ENCODE assay signal across 1 cellular context in the genomic region with DNA sequence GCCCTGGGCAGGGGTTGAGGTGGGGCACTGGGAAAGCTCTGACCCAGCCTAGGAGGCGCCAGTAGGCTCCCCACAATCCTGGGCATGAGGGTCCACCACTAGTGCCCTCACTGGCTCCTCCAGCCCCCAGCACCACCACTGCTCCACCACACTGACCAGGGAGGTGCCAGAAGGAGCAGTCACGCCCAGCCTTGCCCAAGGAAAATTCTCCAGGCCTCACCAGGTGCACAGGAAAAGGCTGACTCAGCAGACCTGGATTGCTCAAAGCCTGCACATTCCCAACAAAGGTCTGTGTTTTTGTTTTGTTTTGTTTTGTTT.
TF ChIP-seq lines count a peak whose summit lies in the region.

No MANE protein-coding gene starts in this region.

TF ChIP-seq in K562, 482 proteins besides CTCF, POLR2A, EP300 and RAD21 (continued from another document):
- no peak for TF ChIP-seq ZNF592 (IDR thresholded peaks at IDR 0.05)
- TF ChIP-seq C11orf30 (IDR thresholded peaks at IDR 0.05; ENCODE audit: low read depth): peak; percentile 84
- peak; percentile 82 for TF ChIP-seq MAFG (tag; conservative IDR thresholded peaks at IDR 0.05)
- no peak for TF ChIP-seq HIVEP1 (CRISPR knock-in tag; IDR thresholded peaks at IDR 0.05)
- TF ChIP-seq, protein P1, sequence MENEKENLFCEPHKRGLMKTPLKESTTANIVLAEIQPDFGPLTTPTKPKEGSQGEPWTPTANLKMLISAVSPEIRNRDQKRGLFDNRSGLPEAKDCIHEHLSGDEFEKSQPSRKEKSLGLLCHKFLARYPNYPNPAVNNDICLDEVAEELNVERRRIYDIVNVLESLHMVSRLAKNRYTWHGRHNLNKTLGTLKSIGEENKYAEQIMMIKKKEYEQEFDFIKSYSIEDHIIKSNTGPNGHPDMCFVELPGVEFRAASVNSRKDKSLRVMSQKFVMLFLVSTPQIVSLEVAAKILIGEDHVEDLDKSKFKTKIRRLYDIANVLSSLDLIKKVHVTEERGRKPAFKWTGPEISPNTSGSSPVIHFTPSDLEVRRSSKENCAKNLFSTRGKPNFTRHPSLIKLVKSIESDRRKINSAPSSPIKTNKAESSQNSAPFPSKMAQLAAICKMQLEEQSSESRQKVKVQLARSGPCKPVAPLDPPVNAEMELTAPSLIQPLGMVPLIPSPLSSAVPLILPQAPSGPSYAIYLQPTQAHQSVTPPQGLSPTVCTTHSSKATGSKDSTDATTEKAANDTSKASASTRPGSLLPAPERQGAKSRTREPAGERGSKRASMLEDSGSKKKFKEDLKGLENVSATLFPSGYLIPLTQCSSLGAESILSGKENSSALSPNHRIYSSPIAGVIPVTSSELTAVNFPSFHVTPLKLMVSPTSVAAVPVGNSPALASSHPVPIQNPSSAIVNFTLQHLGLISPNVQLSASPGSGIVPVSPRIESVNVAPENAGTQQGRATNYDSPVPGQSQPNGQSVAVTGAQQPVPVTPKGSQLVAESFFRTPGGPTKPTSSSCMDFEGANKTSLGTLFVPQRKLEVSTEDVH (IDR thresholded peaks at IDR 0.05; ENCODE audit: low read depth, partially characterized antibody): no peak
- TF ChIP-seq SAFB2 (IDR thresholded peaks at IDR 0.05; ENCODE audit: borderline replicate concordance, low read depth, low read length, severe bottlenecking): no peak
- TF ChIP-seq AFF1 (IDR thresholded peaks at IDR 0.05; ENCODE audit: low read depth in 1 of 2, partially characterized antibody in 2 of 2): no peak
- no peak for TF ChIP-seq ZNF766 (CRISPR knock-in tag; conservative IDR thresholded peaks at IDR 0.05)
- TF ChIP-seq EHMT2 (IDR thresholded peaks at IDR 0.05): no peak
- no peak for TF ChIP-seq ZNF668 (CRISPR knock-in tag; IDR thresholded peaks at IDR 0.05)
- TF ChIP-seq, protein P2, sequence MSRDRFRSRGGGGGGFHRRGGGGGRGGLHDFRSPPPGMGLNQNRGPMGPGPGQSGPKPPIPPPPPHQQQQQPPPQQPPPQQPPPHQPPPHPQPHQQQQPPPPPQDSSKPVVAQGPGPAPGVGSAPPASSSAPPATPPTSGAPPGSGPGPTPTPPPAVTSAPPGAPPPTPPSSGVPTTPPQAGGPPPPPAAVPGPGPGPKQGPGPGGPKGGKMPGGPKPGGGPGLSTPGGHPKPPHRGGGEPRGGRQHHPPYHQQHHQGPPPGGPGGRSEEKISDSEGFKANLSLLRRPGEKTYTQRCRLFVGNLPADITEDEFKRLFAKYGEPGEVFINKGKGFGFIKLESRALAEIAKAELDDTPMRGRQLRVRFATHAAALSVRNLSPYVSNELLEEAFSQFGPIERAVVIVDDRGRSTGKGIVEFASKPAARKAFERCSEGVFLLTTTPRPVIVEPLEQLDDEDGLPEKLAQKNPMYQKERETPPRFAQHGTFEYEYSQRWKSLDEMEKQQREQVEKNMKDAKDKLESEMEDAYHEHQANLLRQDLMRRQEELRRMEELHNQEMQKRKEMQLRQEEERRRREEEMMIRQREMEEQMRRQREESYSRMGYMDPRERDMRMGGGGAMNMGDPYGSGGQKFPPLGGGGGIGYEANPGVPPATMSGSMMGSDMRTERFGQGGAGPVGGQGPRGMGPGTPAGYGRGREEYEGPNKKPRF (IDR thresholded peaks at IDR 0.05; ENCODE audit: low read depth, low read length): no peak
- TF ChIP-seq FIP1L1 (IDR thresholded peaks at IDR 0.05; ENCODE audit: low read depth, low read length, poor library complexity, severe bottlenecking): no peak
- peak; percentile 90 for TF ChIP-seq ZNF316 (IDR thresholded peaks at IDR 0.05)
- no peak for TF ChIP-seq BDP1 (IDR thresholded peaks at IDR 0.05; ENCODE audit: insufficient read depth, insufficient read length)
- no peak for TF ChIP-seq ZNF212 (CRISPR knock-in tag; IDR thresholded peaks at IDR 0.05)
